In the genomic region with DNA sequence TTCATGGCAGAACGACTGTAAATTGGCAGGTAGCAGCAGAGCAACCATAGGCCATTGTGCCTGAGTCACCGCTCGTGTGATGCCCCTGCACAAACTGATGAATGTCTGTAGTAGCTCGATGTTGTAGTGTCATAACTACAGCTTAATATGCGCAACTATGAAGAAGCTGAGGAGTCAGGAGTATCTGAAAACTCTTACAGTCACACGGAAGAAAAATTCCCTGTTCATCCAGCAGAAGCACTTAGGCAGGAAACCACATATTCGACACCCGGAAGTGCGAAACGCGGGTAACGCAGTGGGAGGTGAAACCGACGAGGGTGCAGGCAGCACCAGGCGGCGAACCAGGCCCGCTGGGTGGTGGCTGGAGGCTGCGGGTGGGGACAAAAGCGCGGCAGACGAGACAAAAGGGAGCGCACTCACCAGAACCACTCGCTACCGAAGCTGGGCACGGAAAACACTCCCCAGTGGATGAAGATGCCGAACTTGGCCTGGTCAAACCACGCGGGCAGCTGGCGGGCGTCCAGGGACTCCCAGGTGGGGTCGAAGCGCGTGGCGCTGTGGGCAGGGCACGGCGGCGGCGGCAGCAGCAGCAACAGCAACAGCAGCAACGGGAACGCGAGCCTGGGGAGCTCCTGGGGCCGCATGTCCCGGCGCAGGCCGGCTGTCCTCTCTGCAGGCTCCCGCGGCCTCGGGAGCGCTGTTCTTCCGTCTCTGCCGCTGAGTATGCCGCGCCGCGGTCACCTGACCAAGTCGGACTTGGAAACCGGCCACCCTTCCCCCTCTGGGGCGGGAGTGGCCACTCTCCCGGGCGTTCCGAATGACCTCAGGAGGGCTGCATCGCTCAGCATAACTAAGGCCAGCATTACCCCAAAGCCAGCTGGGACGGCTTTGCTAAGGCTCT, we compare ENCODE assay signal across 8 cellular contexts. TPM values are rescaled to one million over a fixed set of nuclear protein-coding genes. Genes with fewer than 3 reads are reported as not detected.
DNase-seq lines count a peak whose midpoint lies in the region; ATAC-seq and TF ChIP-seq lines count a peak whose summit lies in the region.

A gene with protein sequence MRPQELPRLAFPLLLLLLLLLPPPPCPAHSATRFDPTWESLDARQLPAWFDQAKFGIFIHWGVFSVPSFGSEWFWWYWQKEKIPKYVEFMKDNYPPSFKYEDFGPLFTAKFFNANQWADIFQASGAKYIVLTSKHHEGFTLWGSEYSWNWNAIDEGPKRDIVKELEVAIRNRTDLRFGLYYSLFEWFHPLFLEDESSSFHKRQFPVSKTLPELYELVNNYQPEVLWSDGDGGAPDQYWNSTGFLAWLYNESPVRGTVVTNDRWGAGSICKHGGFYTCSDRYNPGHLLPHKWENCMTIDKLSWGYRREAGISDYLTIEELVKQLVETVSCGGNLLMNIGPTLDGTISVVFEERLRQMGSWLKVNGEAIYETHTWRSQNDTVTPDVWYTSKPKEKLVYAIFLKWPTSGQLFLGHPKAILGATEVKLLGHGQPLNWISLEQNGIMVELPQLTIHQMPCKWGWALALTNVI (minus strand): TSS at position 730 of the 901 bp plus-strand sequence. CDS start 86 bp downstream, at position 644.

- peak within 1 kb of the TSS; percentile 26 for H3K27ac ChIP-seq in RWPE2 (ENCODE audit: poor library complexity, severe bottlenecking)
- no peak within 1 kb of the TSS for H3K27ac ChIP-seq in neural cell (ENCODE audit: low read length)

- H3K4me1 Mint-ChIP-seq in stimulated activated naive CD8-positive, alpha-beta T cell treated with anti-CD3 and anti-CD28 coated beads, Interleukin-15, Interleukin-2, amounts not matched to agents 100 ng/mL and 50 ng/mL, for 24 hours (ENCODE audit: low read depth): peaks cover 20% of the 10 kb centered on the region

- H3K9ac ChIP-seq in neural cell (ENCODE audit: low read length): peak within 1 kb of the TSS; percentile 41

- TF ChIP-seq EP300 in neural cell (conservative IDR thresholded peaks at IDR 0.05; ENCODE audit: poor library complexity, severe bottlenecking): no peak

- H3K27ac Mint-ChIP-seq in stimulated activated naive CD8-positive, alpha-beta T cell treated with anti-CD3 and anti-CD28 coated beads, Interleukin-15, Interleukin-2, amounts not matched to agents 100 ng/mL and 50 ng/mL, for 24 hours: peak within 1 kb of the TSS; percentile 91

- no peaks in the 10 kb centered on the region for H3K27me3 Mint-ChIP-seq in stimulated activated naive CD8-positive, alpha-beta T cell treated with anti-CD3 and anti-CD28 coated beads, Interleukin-15, Interleukin-2, amounts not matched to agents 100 ng/mL and 50 ng/mL, for 24 hours

- no peaks in the 10 kb centered on the region for H3K79me2 ChIP-seq in neural cell (replicated peaks; ENCODE audit: insufficient read depth, low read length)

- H3K36me3 Mint-ChIP-seq in stimulated activated naive CD8-positive, alpha-beta T cell treated with anti-CD3 and anti-CD28 coated beads, Interleukin-15, Interleukin-2, amounts not matched to agents 100 ng/mL and 50 ng/mL, for 24 hours (ENCODE audit: low read depth): peaks cover 12% of the 10 kb centered on the region

- no peaks in the 10 kb centered on the region for H3K9me3 Mint-ChIP-seq in stimulated activated naive CD8-positive, alpha-beta T cell treated with anti-CD3 and anti-CD28 coated beads, Interleukin-15, Interleukin-2, amounts not matched to agents 100 ng/mL and 50 ng/mL, for 24 hours

- TF ChIP-seq RAD21 in neural cell (conservative IDR thresholded peaks at IDR 0.05): no peak

- peak within 1 kb of the TSS; percentile 24 for H2AFZ ChIP-seq in neural cell (ENCODE audit: low read depth, low read length)

- H3K27me3 ChIP-seq in RWPE2 (ENCODE audit: insufficient read depth, poor library complexity, severe bottlenecking): no peaks in the 10 kb centered on the region
- no peaks in the 10 kb centered on the region for H3K27me3 ChIP-seq in neural cell (ENCODE audit: insufficient read depth, low read depth, low read length)

- ATAC-seq in HG03460 (IDR thresholded peaks at IDR 0.05; ENCODE audit: unreplicated experiment) (peak; percentile 64), RWPE2 (ENCODE audit: low read depth) (peak; percentile 81)

- DNase-seq in C1 segment of cervical spinal cord (lab: John Stamatoyannopoulos, UW) (peak; percentile 17 to 88 (median 81)), GM19240 (ENCODE audit: insufficient read length, low spot score) (peak; percentile 11), RWPE2 (ENCODE audit: low spot score) (peak; percentile 67), foreskin fibroblast (peak; percentile 90 to 97)
- peak; percentile 30 for DNase-seq in activated gamma-delta T cell treated with anti-CD3 and anti-CD28 coated beads, Interleukin-2, amount 50 U/mL, for 16 hours (ENCODE audit: low read depth)

- peaks cover 19% of the 10 kb centered on the region for H3K36me3 ChIP-seq in RWPE2 (ENCODE audit: low read depth)
- no peaks in the 10 kb centered on the region for H3K36me3 ChIP-seq in neural cell (ENCODE audit: insufficient read depth, low read length)

- H4K20me1 ChIP-seq in neural cell (ENCODE audit: insufficient read depth): no peaks in the 10 kb centered on the region

- H3K4me3 ChIP-seq in RWPE2 (ENCODE audit: severe bottlenecking): peak within 1 kb of the TSS; percentile 37
- H3K4me3 ChIP-seq in foreskin fibroblast (ENCODE audit: low read depth in 1 of 2, low read length in 2 of 2): peak within 1 kb of the TSS; percentile 71 to 78
- peak within 1 kb of the TSS; percentile 61 for H3K4me3 ChIP-seq in neural cell (ENCODE audit: low read length)

- peak within 1 kb of the TSS; percentile 82 for H3K4me3 Mint-ChIP-seq in stimulated activated naive CD8-positive, alpha-beta T cell treated with anti-CD3 and anti-CD28 coated beads, Interleukin-15, Interleukin-2, amounts not matched to agents 100 ng/mL and 50 ng/mL, for 24 hours

- no peaks in the 10 kb centered on the region for H3K9me3 ChIP-seq in RWPE2 (ENCODE audit: severe bottlenecking)
- H3K9me3 ChIP-seq in neural cell (ENCODE audit: low read length): no peaks in the 10 kb centered on the region

- no peak within 1 kb of the TSS for H3K4me2 ChIP-seq in neural cell (ENCODE audit: low read length)

- no peaks in the 10 kb centered on the region for H3K9me2 ChIP-seq in neural cell (ENCODE audit: insufficient read depth, low read length)

- TF ChIP-seq CTCF in RWPE2 (IDR thresholded peaks at IDR 0.05; ENCODE audit: poor library complexity, severe bottlenecking) (peak; percentile 7), foreskin fibroblast (IDR thresholded peaks at IDR 0.05; ENCODE audit: low read depth, low read length) (no peak), neural cell (IDR thresholded peaks at IDR 0.05; ENCODE audit: poor library complexity, severe bottlenecking) (no peak)

- peaks cover 7% of the 10 kb centered on the region for H3K4me1 ChIP-seq in RWPE2 (ENCODE audit: insufficient read depth, poor library complexity, severe bottlenecking)

- H3F3A ChIP-seq in neural cell (ENCODE audit: insufficient read depth, low read length, poor library complexity, severe bottlenecking): no peaks in the 10 kb centered on the region

TF ChIP-seq in neural cell, 6 proteins besides CTCF, POLR2A, EP300 and RAD21:
- TF ChIP-seq MXI1 (conservative IDR thresholded peaks at IDR 0.05; ENCODE audit: poor library complexity, severe bottlenecking) (no peak), SMC3 (conservative IDR thresholded peaks at IDR 0.05; ENCODE audit: poor library complexity) (no peak), EZH2 (IDR thresholded peaks at IDR 0.05; ENCODE audit: borderline replicate concordance, insufficient read depth, low read length, poor library complexity, severe bottlenecking) (no peak), TAF1 (IDR thresholded peaks at IDR 0.05; ENCODE audit: low read depth) (no peak), POLR2AphosphoS5 (IDR thresholded peaks at IDR 0.05) (no peak)
- TF ChIP-seq, protein P1, sequence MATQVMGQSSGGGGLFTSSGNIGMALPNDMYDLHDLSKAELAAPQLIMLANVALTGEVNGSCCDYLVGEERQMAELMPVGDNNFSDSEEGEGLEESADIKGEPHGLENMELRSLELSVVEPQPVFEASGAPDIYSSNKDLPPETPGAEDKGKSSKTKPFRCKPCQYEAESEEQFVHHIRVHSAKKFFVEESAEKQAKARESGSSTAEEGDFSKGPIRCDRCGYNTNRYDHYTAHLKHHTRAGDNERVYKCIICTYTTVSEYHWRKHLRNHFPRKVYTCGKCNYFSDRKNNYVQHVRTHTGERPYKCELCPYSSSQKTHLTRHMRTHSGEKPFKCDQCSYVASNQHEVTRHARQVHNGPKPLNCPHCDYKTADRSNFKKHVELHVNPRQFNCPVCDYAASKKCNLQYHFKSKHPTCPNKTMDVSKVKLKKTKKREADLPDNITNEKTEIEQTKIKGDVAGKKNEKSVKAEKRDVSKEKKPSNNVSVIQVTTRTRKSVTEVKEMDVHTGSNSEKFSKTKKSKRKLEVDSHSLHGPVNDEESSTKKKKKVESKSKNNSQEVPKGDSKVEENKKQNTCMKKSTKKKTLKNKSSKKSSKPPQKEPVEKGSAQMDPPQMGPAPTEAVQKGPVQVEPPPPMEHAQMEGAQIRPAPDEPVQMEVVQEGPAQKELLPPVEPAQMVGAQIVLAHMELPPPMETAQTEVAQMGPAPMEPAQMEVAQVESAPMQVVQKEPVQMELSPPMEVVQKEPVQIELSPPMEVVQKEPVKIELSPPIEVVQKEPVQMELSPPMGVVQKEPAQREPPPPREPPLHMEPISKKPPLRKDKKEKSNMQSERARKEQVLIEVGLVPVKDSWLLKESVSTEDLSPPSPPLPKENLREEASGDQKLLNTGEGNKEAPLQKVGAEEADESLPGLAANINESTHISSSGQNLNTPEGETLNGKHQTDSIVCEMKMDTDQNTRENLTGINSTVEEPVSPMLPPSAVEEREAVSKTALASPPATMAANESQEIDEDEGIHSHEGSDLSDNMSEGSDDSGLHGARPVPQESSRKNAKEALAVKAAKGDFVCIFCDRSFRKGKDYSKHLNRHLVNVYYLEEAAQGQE (IDR thresholded peaks at IDR 0.05; ENCODE audit: borderline replicate concordance): no peak

RNA-seq across cellular contexts. Expression of the gene that starts here (rescaled TPM):
- polyA plus RNA-seq in neural cell: 3.0 and 6.0 TPM in 2 replicates
- 0.97 and 2.5 TPM in 2 replicates for polyA minus RNA-seq in neural cell

Comparison
In these comparisons a context has a peak if more than half of its experiments do, and no peak if none do; other contexts are left out.
1. DNase-seq: peak in every context shown above with its lines; median percentile 94 in foreskin fibroblast; 81 in C1 segment of cervical spinal cord; 67 in RWPE2; 30 in activated gamma-delta T cell treated with anti-CD3 and anti-CD28 coated beads, Interleukin-2, amount 50 U/mL, for 16 hours; 11 in GM19240.